In the genomic region with DNA sequence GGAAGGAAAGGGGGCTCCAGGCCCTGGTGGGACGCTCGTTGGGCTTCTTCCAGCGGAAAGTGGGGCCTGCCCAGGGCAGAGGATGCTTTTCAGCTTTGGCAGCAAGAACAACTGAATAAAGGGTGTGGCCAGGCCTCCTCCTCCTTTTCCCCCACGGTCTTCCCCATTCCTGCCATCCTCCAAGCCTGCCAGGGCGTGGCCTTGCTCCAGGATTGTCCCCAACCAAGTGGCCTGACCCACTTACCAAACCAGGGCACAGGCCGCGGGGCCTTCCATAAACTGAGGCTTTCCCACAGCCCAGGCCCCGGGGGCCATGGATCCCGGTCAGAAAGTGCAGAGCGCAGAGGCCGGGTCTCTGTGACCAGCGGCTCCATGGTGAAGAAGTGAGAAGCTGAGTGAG, we compare ENCODE assay signal across 22 cellular contexts.
"Had no signal": no experiment of that assay in that cellular context is flagged by ENCODE, and none has a peak within 500 bp of the region (broad histone marks: within the 10 kb centered on the region; RNA-seq: fewer than 3 reads in every experiment).

No MANE protein-coding gene starts in this region.

- H3K4me1 Mint-ChIP-seq: activated CD4-positive, alpha-beta T cell treated with anti-CD3 and anti-CD28 coated beads, Interleukin-2, amount 10 ng/mL, durations not matched to agents 24 days and 14 days; activated naive CD8-positive, alpha-beta T cell treated with anti-CD3 and anti-CD28 coated beads for 36 hours; immature natural killer cell had no signal

- H3K36me3 Mint-ChIP-seq: activated naive CD8-positive, alpha-beta T cell treated with anti-CD3 and anti-CD28 coated beads for 36 hours; immature natural killer cell; natural killer cell treated with Interleukin-12 subunit alpha and Interleukin-12 subunit beta and Interleukin-15 and Interleukin-18, amount 100 ng/mL, for 72 hours had no signal

- H3K4me1 ChIP-seq: testis had no signal

- ATAC-seq: body of pancreas, upper lobe of right lung had no signal

- H3K36me3 ChIP-seq: upper lobe of right lung had no signal

- H3K27me3 ChIP-seq: body of pancreas, testis, upper lobe of right lung had no signal

- FAIRE-seq: endothelial cell of umbilical vein had no signal

- DNase-seq: activated CD4-positive, alpha-beta T cell treated with anti-CD3 and anti-CD28 coated beads, Interleukin-2, amount 10 ng/mL, durations not matched to agents 24 days and 14 days; activated CD4-positive, CD25-positive, alpha-beta regulatory T cell; activated CD8-positive, alpha-beta memory T cell treated with anti-CD3 and anti-CD28 coated beads for 24 hours; activated naive CD8-positive, alpha-beta T cell treated with anti-CD3 and anti-CD28 coated beads for 36 hours; amygdala; body of pancreas; cortex of kidney; effector CD8-positive, alpha-beta T cell; foreskin fibroblast; glutamatergic neuron; immature natural killer cell; mesenchymal stem cell; occipital lobe; stimulated activated CD4-positive, alpha-beta T cell treated with anti-CD3 and anti-CD28 coated beads, Interleukin-4, amount 100 ng/mL, for 24 hours; stimulated activated naive CD4-positive, alpha-beta T cell treated with Interleukin-2 at 50 U/mL for 16 hours; SW 1271; testis; upper lobe of right lung had no signal

- H3K9me3 Mint-ChIP-seq: activated CD4-positive, alpha-beta T cell treated with anti-CD3 and anti-CD28 coated beads, Interleukin-2, amount 10 ng/mL, durations not matched to agents 24 days and 14 days; activated naive CD8-positive, alpha-beta T cell treated with anti-CD3 and anti-CD28 coated beads for 36 hours; activated T-helper 1 cell treated with anti-CD3 and anti-CD28 coated beads, Interleukin-12 subunit alpha, Interleukin-12 subunit beta, Interleukin-2, Interleukin-4 antibody, amounts not matched to agents 30 ng/mL and 10 ng/mL and 1 ng/mL, durations not matched to agents 14 hours and 24 hours and 36 hours; central memory CD8-positive, alpha-beta T cell; immature natural killer cell; natural killer cell treated with Interleukin-12 subunit alpha and Interleukin-12 subunit beta and Interleukin-15 and Interleukin-18, amount 100 ng/mL, for 72 hours had no signal

- H3K9me3 ChIP-seq: body of pancreas, testis, upper lobe of right lung had no signal

- H3K27ac ChIP-seq: testis had no signal

- H3K4me3 ChIP-seq: body of pancreas, testis, upper lobe of right lung had no signal

- H3K4me3 Mint-ChIP-seq: activated CD4-positive, alpha-beta T cell treated with anti-CD3 and anti-CD28 coated beads, Interleukin-2, amount 10 ng/mL, durations not matched to agents 24 days and 14 days; activated naive CD8-positive, alpha-beta T cell treated with anti-CD3 and anti-CD28 coated beads for 36 hours; activated T-helper 1 cell treated with anti-CD3 and anti-CD28 coated beads, Interleukin-12 subunit alpha, Interleukin-12 subunit beta, Interleukin-2, Interleukin-4 antibody, amounts not matched to agents 30 ng/mL and 10 ng/mL and 1 ng/mL, durations not matched to agents 14 hours and 24 hours and 36 hours; central memory CD8-positive, alpha-beta T cell; immature natural killer cell; natural killer cell treated with Interleukin-12 subunit alpha and Interleukin-12 subunit beta and Interleukin-15 and Interleukin-18, amount 100 ng/mL, for 72 hours had no signal

- H3K27ac Mint-ChIP-seq: activated CD4-positive, alpha-beta T cell treated with anti-CD3 and anti-CD28 coated beads, Interleukin-2, amount 10 ng/mL, durations not matched to agents 24 days and 14 days; activated naive CD8-positive, alpha-beta T cell treated with anti-CD3 and anti-CD28 coated beads for 36 hours; activated T-helper 1 cell treated with anti-CD3 and anti-CD28 coated beads, Interleukin-12 subunit alpha, Interleukin-12 subunit beta, Interleukin-2, Interleukin-4 antibody, amounts not matched to agents 30 ng/mL and 10 ng/mL and 1 ng/mL, durations not matched to agents 14 hours and 24 hours and 36 hours; immature natural killer cell; natural killer cell treated with Interleukin-12 subunit alpha and Interleukin-12 subunit beta and Interleukin-15 and Interleukin-18, amount 100 ng/mL, for 72 hours had no signal

- H3K27me3 Mint-ChIP-seq: activated CD4-positive, alpha-beta T cell treated with anti-CD3 and anti-CD28 coated beads, Interleukin-2, amount 10 ng/mL, durations not matched to agents 24 days and 14 days; activated naive CD8-positive, alpha-beta T cell treated with anti-CD3 and anti-CD28 coated beads for 36 hours; central memory CD8-positive, alpha-beta T cell; natural killer cell treated with Interleukin-12 subunit alpha and Interleukin-12 subunit beta and Interleukin-15 and Interleukin-18, amount 100 ng/mL, for 72 hours had no signal
